13 cellular contexts compared by ENCODE assay signal in genomic region chr10:30811665-30812017, GRCh38.
DNase-seq lines count a peak whose midpoint lies in the region; ATAC-seq lines count a peak whose summit lies in the region.
"Had no signal": no experiment of that assay in that cellular context is flagged by ENCODE, and none has a peak within 500 bp of the region (broad histone marks: within the 10 kb centered on the region; RNA-seq: fewer than 3 reads in every experiment).

No MANE protein-coding gene starts in this region.

- DNase-seq in adipocyte (ENCODE audit: low read depth) (no peak), left cardiac atrium (no peak), islet precursor cell (no peak), NCI-H2196 (lab: John Stamatoyannopoulos, UW; ENCODE audit: unreplicated experiment) (no peak), AG20443 (ENCODE audit: low spot score) (no peak), SIG-M5 (lab: John Stamatoyannopoulos, UW) (no peak)
- no peak for DNase-seq in stimulated activated effector memory CD8-positive, alpha-beta T cell treated with anti-CD3 and anti-CD28 coated beads, Interleukin-12 subunit alpha, Interleukin-12 subunit beta, amount 100 ng/mL, for 72 hours (ENCODE audit: low spot score in 2 of 2)
- DNase-seq: activated T-cell treated with anti-CD3 and anti-CD28 coated beads, Interleukin-2, amount 50 U/mL, for 1 hour; NCI-H226; RPMI8226; small intestine had no signal

- H3K27me3 ChIP-seq in adipocyte (replicated peaks; ENCODE audit: control insufficient read depth, insufficient read depth, low read length): no peaks in the 10 kb centered on the region

- H3K27ac ChIP-seq in KOPT-K1 (ENCODE audit: low read depth, low read length, poor library complexity, severe bottlenecking): peak overlapping the region; percentile 49

- peaks cover 28% of the 10 kb centered on the region for H3K4me1 Mint-ChIP-seq in stimulated activated effector memory CD8-positive, alpha-beta T cell treated with anti-CD3 and anti-CD28 coated beads, Interleukin-12 subunit alpha, Interleukin-12 subunit beta, amount 100 ng/mL, for 72 hours

- H3K9me3 ChIP-seq in KOPT-K1 (ENCODE audit: insufficient read depth, low read length, poor library complexity, severe bottlenecking) (no peaks in the 10 kb centered on the region), adipocyte (ENCODE audit: control insufficient read depth, low read length) (no peaks in the 10 kb centered on the region)

- H3K4me1 ChIP-seq in adipocyte (ENCODE audit: control insufficient read depth, insufficient read depth, low read length): peaks cover 36% of the 10 kb centered on the region

- H3K4me3 Mint-ChIP-seq in stimulated activated effector memory CD8-positive, alpha-beta T cell treated with anti-CD3 and anti-CD28 coated beads, Interleukin-12 subunit alpha, Interleukin-12 subunit beta, amount 100 ng/mL, for 72 hours: peak overlapping the region; percentile 40

- intact Hi-C loops in left cardiac atrium (cut with DNase I): no loop called here

- no peaks in the 10 kb centered on the region for H3K9me3 Mint-ChIP-seq in stimulated activated effector memory CD8-positive, alpha-beta T cell treated with anti-CD3 and anti-CD28 coated beads, Interleukin-12 subunit alpha, Interleukin-12 subunit beta, amount 100 ng/mL, for 72 hours

- peak overlapping the region; percentile 80 for H3K9ac ChIP-seq in adipocyte (ENCODE audit: low read length)

- peak; percentile 25 to 27 for ATAC-seq in left cardiac atrium
- no peak for ATAC-seq in stimulated activated effector memory CD8-positive, alpha-beta T cell treated with anti-CD3 and anti-CD28 coated beads, Interleukin-12 subunit alpha, Interleukin-12 subunit beta, amount 100 ng/mL, for 72 hours
- ATAC-seq: GM12878 had no signal

- peaks cover 5% of the 10 kb centered on the region for H3K36me3 Mint-ChIP-seq in stimulated activated effector memory CD8-positive, alpha-beta T cell treated with anti-CD3 and anti-CD28 coated beads, Interleukin-12 subunit alpha, Interleukin-12 subunit beta, amount 100 ng/mL, for 72 hours

- H3K27ac Mint-ChIP-seq in stimulated activated effector memory CD8-positive, alpha-beta T cell treated with anti-CD3 and anti-CD28 coated beads, Interleukin-12 subunit alpha, Interleukin-12 subunit beta, amount 100 ng/mL, for 72 hours: no peak overlapping the region

- peak overlapping the region; percentile 33 for H3K4me3 ChIP-seq in adipocyte (ENCODE audit: low read length)
- H3K4me3 ChIP-seq: GM12878 had no signal

- no peaks in the 10 kb centered on the region for H3K36me3 ChIP-seq in KOPT-K1 (ENCODE audit: insufficient read depth, low read length)
- H3K36me3 ChIP-seq in adipocyte (ENCODE audit: control insufficient read depth, insufficient read depth, low read length, severe bottlenecking): no peaks in the 10 kb centered on the region
